Comparison of ENCODE assay signal across 20 cellular contexts in the genomic region with DNA sequence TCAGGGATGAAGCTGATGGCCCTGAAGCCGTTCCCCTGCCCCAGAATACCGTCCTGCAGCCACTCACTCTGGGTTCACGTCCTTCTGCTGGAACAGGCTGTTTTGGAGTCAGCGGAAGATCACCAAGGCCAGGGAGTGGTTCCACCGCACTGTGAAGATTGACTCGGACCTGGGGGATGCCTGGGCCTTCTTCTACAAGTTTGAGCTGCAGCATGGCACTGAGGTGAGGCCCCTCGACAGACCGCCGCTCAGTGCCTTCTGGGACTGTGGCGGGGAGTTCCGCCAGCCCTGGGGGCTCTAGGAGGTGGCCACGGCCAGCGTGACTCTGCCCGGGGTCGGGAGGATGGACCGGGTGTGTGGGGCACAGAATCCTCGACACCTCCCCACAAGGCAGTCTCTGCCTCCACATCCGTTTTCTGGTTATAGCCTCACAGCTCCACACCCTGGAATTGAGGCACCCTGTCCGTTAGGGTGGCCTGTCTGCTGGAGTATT. TPM values are rescaled to one million over a fixed set of nuclear protein-coding genes. Genes with fewer than 3 reads are reported as not detected.
DNase-seq lines count a peak whose midpoint lies in the region; ATAC-seq, FAIRE-seq and TF ChIP-seq lines count a peak whose summit lies in the region.
"Had no signal": no experiment of that assay in that cellular context is flagged by ENCODE, and none has a peak within 500 bp of the region (broad histone marks: within the 10 kb centered on the region; RNA-seq: fewer than 3 reads in every experiment).

No MANE protein-coding gene starts in this region.

- no peak overlapping the region for H3K9ac ChIP-seq in HepG2 (ENCODE audit: insufficient read depth, low read depth, low read length)
- H3K9ac ChIP-seq: BLaER1, GM23248 had no signal

- no peaks in the 10 kb centered on the region for H3K9me3 ChIP-seq in HepG2 (ENCODE audit: low read length)
- H3K9me3 ChIP-seq in right lobe of liver, result no peaks in the 10 kb centered on the region
- H3K9me3 ChIP-seq: BLaER1, HAP-1 had no signal

- no peak overlapping the region for H3K4me3 Mint-ChIP-seq in activated CD8-positive, alpha-beta memory T cell treated with anti-CD3 and anti-CD28 coated beads, Interleukin-2, amount 10 ng/mL, durations not matched to agents 7 days and 5 days
- H3K4me3 Mint-ChIP-seq in endothelial cell (ENCODE audit: unreplicated experiment), result peak overlapping the region; percentile 31
- H3K4me3 Mint-ChIP-seq: CD14-positive monocyte; CD4-positive, alpha-beta memory T cell had no signal

- peaks cover 19% of the 10 kb centered on the region for H3K36me3 Mint-ChIP-seq in activated CD8-positive, alpha-beta memory T cell treated with anti-CD3 and anti-CD28 coated beads, Interleukin-2, amount 10 ng/mL, durations not matched to agents 7 days and 5 days
- peaks cover 27% of the 10 kb centered on the region for H3K36me3 Mint-ChIP-seq in endothelial cell (ENCODE audit: low read depth, unreplicated experiment)

- H3K79me2 ChIP-seq in HepG2 (ENCODE audit: insufficient read depth, low read length), result peaks cover 8% of the 10 kb centered on the region

- peaks cover 49 to 67% of the 10 kb centered on the region in 2 experiments for H3K36me3 ChIP-seq in HepG2 (replicated peaks in 1 of 2; ENCODE audit: control insufficient read depth in 1 of 2, insufficient read depth in 2 of 2, low read length in 2 of 2)
- H3K36me3 ChIP-seq in right lobe of liver, result peaks cover 0 to 56% (median 28%) of the 10 kb centered on the region in 4 donors

- H3K4me2 ChIP-seq in HepG2 (ENCODE audit: low read depth, low read length), result no peak overlapping the region
- H3K4me2 ChIP-seq: BLaER1 had no signal

- no TSS peak for BruUV-seq in HepG2 (replicated peaks; lab: Mats Ljungman, UMichigan)

- peak overlapping the region; percentile 19 for H3K27ac Mint-ChIP-seq in activated CD8-positive, alpha-beta memory T cell treated with anti-CD3 and anti-CD28 coated beads, Interleukin-2, amount 10 ng/mL, durations not matched to agents 7 days and 5 days
- H3K27ac Mint-ChIP-seq in endothelial cell (ENCODE audit: unreplicated experiment), result no peak overlapping the region
- H3K27ac Mint-ChIP-seq: CD14-positive monocyte had no signal

- no peaks in the 10 kb centered on the region for H3K9me3 Mint-ChIP-seq in activated CD8-positive, alpha-beta memory T cell treated with anti-CD3 and anti-CD28 coated beads, Interleukin-2, amount 10 ng/mL, durations not matched to agents 7 days and 5 days (ENCODE audit: low read depth)
- no peaks in the 10 kb centered on the region for H3K9me3 Mint-ChIP-seq in endothelial cell (ENCODE audit: unreplicated experiment)
- H3K9me3 Mint-ChIP-seq: CD4-positive, alpha-beta memory T cell had no signal

- FAIRE-seq in HepG2 (lab: Jason Lieb, UNC), result no peak

- POLR2A ChIA-PET in HepG2 (lab: Yijun Ruan, JAX), result interaction anchor here (0.7 kb wide), 1 partner anchor 8 kb away, joined by 3 read pairs; no protein-coding TSS in a partner anchor

- TF ChIP-seq POLR2A in HepG2 (IDR thresholded peaks at IDR 0.05; ENCODE audit: insufficient read depth in 1 of 2, low read depth in 2 of 2, low read length in 2 of 2) (no peak), right lobe of liver (IDR thresholded peaks at IDR 0.05) (no peak)

- no peaks in the 10 kb centered on the region for H3K27me3 ChIP-seq in HepG2 (ENCODE audit: control insufficient read depth in 1 of 2, insufficient read depth in 2 of 2, low read length in 2 of 2)
- H3K27me3 ChIP-seq in right lobe of liver, result no peaks in the 10 kb centered on the region

- 97% methylated on average over 19 of the region's 19 CpGs for WGBS in HepG2 (ENCODE audit: low lambda C conversion rate)
- no CpG with 5 or more reads among the region's 19 CpGs for WGBS in right lobe of liver (ENCODE audit: insufficient coverage, low coverage, low lambda C conversion rate, missing lambda C conversion rate)

- H3K4me1 Mint-ChIP-seq in activated CD8-positive, alpha-beta memory T cell treated with anti-CD3 and anti-CD28 coated beads, Interleukin-2, amount 10 ng/mL, durations not matched to agents 7 days and 5 days, result peaks cover 43% of the 10 kb centered on the region
- H3K4me1 Mint-ChIP-seq in endothelial cell (ENCODE audit: unreplicated experiment), result peaks cover 10% of the 10 kb centered on the region
- H3K4me1 Mint-ChIP-seq: CD14-positive monocyte had no signal

- TF ChIP-seq CTCF in HepG2 (CRISPR knock-in tag; IDR thresholded peaks at IDR 0.05) (no peak), right lobe of liver (IDR thresholded peaks at IDR 0.05) (no peak), endothelial cell (IDR thresholded peaks at IDR 0.05; ENCODE audit: unreplicated experiment) (no peak)

- intact Hi-C loops in HepG2 (cut with micrococcal nuclease; ENCODE audit: unreplicated experiment) (no loop called here), right lobe of liver (cut with DNase I) (no loop called here)

- CTCF ChIA-PET in activated CD8-positive, alpha-beta memory T cell treated with anti-CD3 and anti-CD28 coated beads, Interleukin-2, amount 10 ng/mL, durations not matched to agents 7 days and 5 days (lab: Charles Lee), result interaction anchor here (1.1 kb wide), 1 partner anchor 21 kb away, joined by 4 read pairs; no protein-coding TSS in a partner anchor
- CTCF ChIA-PET in HepG2 (lab: Yijun Ruan, JAX; ENCODE audit: low intra/inter-chr PET ratio, low total read pairs), result no interaction called here

- ATAC-seq in activated CD8-positive, alpha-beta memory T cell treated with anti-CD3 and anti-CD28 coated beads, Interleukin-2, amount 10 ng/mL, durations not matched to agents 7 days and 5 days, result no peak
- ATAC-seq in HepG2 (no peak), right lobe of liver (no peak), GM21619 (IDR thresholded peaks at IDR 0.05; ENCODE audit: unreplicated experiment) (no peak), HG03378 (IDR thresholded peaks at IDR 0.05; ENCODE audit: unreplicated experiment) (no peak)

- TF ChIP-seq EP300 in HepG2 (IDR thresholded peaks at IDR 0.05; ENCODE audit: low read depth in 2 of 2, low read length in 2 of 2), result no peak
- no peak for TF ChIP-seq EP300 in HepG2 (CRISPR knock-in tag; IDR thresholded peaks at IDR 0.05; ENCODE audit: borderline replicate concordance)

- no peak overlapping the region for H3K4me3 ChIP-seq in HepG2 (replicated peaks in 1 of 3; ENCODE audit: insufficient read depth in 1 of 3, low read depth in 2 of 3, low read length in 3 of 3)
- H3K4me3 ChIP-seq in right lobe of liver, result no peak overlapping the region
- H3K4me3 ChIP-seq: BLaER1, GM23248, HAP-1 had no signal

- no peaks in the 10 kb centered on the region for H4K20me1 ChIP-seq in HepG2 (ENCODE audit: insufficient read depth, low read length)

- in situ Hi-C loops in HepG2 (cut with HindIII; ENCODE audit: extremely low pct_ligation_motif_present, low pct_unique_long_range_greater_than_20kb), result no loop called here

- no peak for TF ChIP-seq RAD21 in HepG2 (CRISPR knock-in tag; IDR thresholded peaks at IDR 0.05)

- no peak overlapping the region for H3K27ac ChIP-seq in HepG2 (ENCODE audit: extremely low read length, insufficient read depth, low read length)
- no peak overlapping the region for H3K27ac ChIP-seq in right lobe of liver
- H3K27ac ChIP-seq: BLaER1, GM23248, HL-60 had no signal

- H2AFZ ChIP-seq in HepG2 (ENCODE audit: low read length), result no peak overlapping the region
- H2AFZ ChIP-seq: GM23248 had no signal

- H3K4me1 ChIP-seq in HepG2 (ENCODE audit: insufficient read depth, low read length) (peaks cover 22% of the 10 kb centered on the region), right lobe of liver (no peaks in the 10 kb centered on the region)
- H3K4me1 ChIP-seq: HAP-1 had no signal

- no peak for DNase-seq in activated CD8-positive, alpha-beta memory T cell treated with anti-CD3 and anti-CD28 coated beads, Interleukin-2, amount 10 ng/mL, durations not matched to agents 7 days and 5 days
- no peak for DNase-seq in activated CD8-positive, alpha-beta memory T cell treated with anti-CD3 and anti-CD28 coated beads, Interleukin-2, amount 50 U/mL, for 48 hours
- DNase-seq in HepG2 (ENCODE audit: low spot score) (no peak), right lobe of liver (no peak), endothelial cell (ENCODE audit: low spot score) (no peak)
- DNase-seq: 8988T; CD4-positive, alpha-beta memory T cell; DMS153; DMS79; GDM1; GM23248; IMR-90 had no signal

- no peaks in the 10 kb centered on the region for H3K27me3 Mint-ChIP-seq in activated CD8-positive, alpha-beta memory T cell treated with anti-CD3 and anti-CD28 coated beads, Interleukin-2, amount 10 ng/mL, durations not matched to agents 7 days and 5 days
- peaks cover 19% of the 10 kb centered on the region for H3K27me3 Mint-ChIP-seq in endothelial cell (ENCODE audit: unreplicated experiment)
- H3K27me3 Mint-ChIP-seq: CD4-positive, alpha-beta memory T cell had no signal

RNA-seq across cellular contexts. Expression of a gene that starts 4.1 kb away (rescaled TPM):
- 10 to 100 TPM; 17.5 to 19.0 TPM for total RNA-seq in activated CD8-positive, alpha-beta memory T cell treated with anti-CD3 and anti-CD28 coated beads, Interleukin-2, amount 10 ng/mL, durations not matched to agents 7 days and 5 days
- total RNA-seq in HepG2 (2016; rRNA removed; fragmentation: Illumina TruSeq; extraction: Trizol) (36.8 and 80.0 TPM in 2 replicates), right lobe of liver (1 to 10 TPM in 1 of 6 experiments, under 1 TPM in 4, not detected in 1; 0.29 to 1.1 (median 0.44) TPM), endothelial cell (ENCODE audit: unreplicated experiment) (14.2 TPM)
- total RNA-seq in HepG2 (2016; cell fraction: cytosol; rRNA removed; fragmentation: Illumina TruSeq; extraction: Trizol; ENCODE audit: low read depth), result 48.6 and 61.3 TPM in 2 replicates
- 39.0 and 80.0 TPM in 2 replicates for total RNA-seq in HepG2 (2016; cell fraction: insoluble cytoplasmic fraction; rRNA removed; fragmentation: Illumina TruSeq; extraction: Trizol)
- 57.5 and 77.5 TPM in 2 replicates for total RNA-seq in HepG2 (2016; cell fraction: membrane; rRNA removed; fragmentation: Illumina TruSeq; extraction: Trizol)
- 68.2 and 72.7 TPM in 2 replicates for total RNA-seq in HepG2 (2016; cell fraction: nucleus; rRNA removed; fragmentation: Illumina TruSeq; extraction: Trizol)
- polyA plus RNA-seq in HepG2 (2011; rRNA removed), result 22.1 and 27.2 TPM in 2 replicates
- 22.8 and 58.2 TPM in 2 replicates for polyA plus RNA-seq in HepG2 (2011; cell fraction: cytosol; rRNA removed)
- 143 and 193 TPM in 2 replicates for polyA plus RNA-seq in HepG2 (2011; cell fraction: nucleus; rRNA removed)
- 13.4 and 16.2 TPM in 2 replicates for polyA plus RNA-seq in HepG2 (2012)
- polyA plus RNA-seq in HepG2 (2016; cell fraction: cytosol; fragmentation: Illumina TruSeq; extraction: Trizol; ENCODE audit: low read depth), result 59.0 and 74.0 TPM in 2 replicates
- polyA plus RNA-seq in HepG2 (2016; cell fraction: insoluble cytoplasmic fraction; fragmentation: Illumina TruSeq; extraction: Trizol; ENCODE audit: low read depth), result 48.7 and 49.5 TPM in 2 replicates
- 58.9 and 64.4 TPM in 2 replicates for polyA plus RNA-seq in HepG2 (2016; cell fraction: membrane; fragmentation: Illumina TruSeq; extraction: Trizol; ENCODE audit: low read depth)
- polyA plus RNA-seq in HepG2 (2016; cell fraction: nucleus; fragmentation: Illumina TruSeq; extraction: Trizol; ENCODE audit: insufficient read depth, low read depth), result 152 and 164 TPM in 2 replicates
- 1.8 and 19.7 TPM in 2 replicates for polyA minus RNA-seq in HepG2 (2011; rRNA and poly(A)+ RNA removed; ENCODE audit: low replicate concordance)
- polyA minus RNA-seq in HepG2 (2011; cell fraction: cytosol; rRNA and poly(A)+ RNA removed), result 15.0 and 21.9 TPM in 2 replicates
- polyA minus RNA-seq in HepG2 (2011; cell fraction: nucleus; rRNA and poly(A)+ RNA removed), result 21.8 and 31.2 TPM in 2 replicates
- polyA plus RNA-seq: CD14-positive monocyte had no signal

RNA-seq across cellular contexts. Expression of a gene that starts 17.6 kb away (rescaled TPM):
- total RNA-seq in activated CD8-positive, alpha-beta memory T cell treated with anti-CD3 and anti-CD28 coated beads, Interleukin-2, amount 10 ng/mL, durations not matched to agents 7 days and 5 days, result 1 to 10 TPM in 1 of 2 experiments, under 1 TPM in 1; 0.20 to 1.8 TPM
- total RNA-seq in HepG2 (2016; rRNA removed; fragmentation: Illumina TruSeq; extraction: Trizol), result 1.3 and 1.9 TPM in 2 replicates
- total RNA-seq in HepG2 (2016; cell fraction: cytosol; rRNA removed; fragmentation: Illumina TruSeq; extraction: Trizol; ENCODE audit: low read depth), result 1.1 and 1.6 TPM in 2 replicates
- 0.94 and 1.8 TPM in 2 replicates for total RNA-seq in HepG2 (2016; cell fraction: insoluble cytoplasmic fraction; rRNA removed; fragmentation: Illumina TruSeq; extraction: Trizol)
- total RNA-seq in HepG2 (2016; cell fraction: membrane; rRNA removed; fragmentation: Illumina TruSeq; extraction: Trizol), result 2.7 and 3.0 TPM in 2 replicates
- 1.4 and 2.1 TPM in 2 replicates for total RNA-seq in HepG2 (2016; cell fraction: nucleus; rRNA removed; fragmentation: Illumina TruSeq; extraction: Trizol)
- 1.6 and 2.0 TPM in 2 replicates for polyA plus RNA-seq in HepG2 (2011; rRNA removed)
- 1.1 and 2.3 TPM in 2 replicates for polyA plus RNA-seq in HepG2 (2011; cell fraction: cytosol; rRNA removed)
- 8.4 and 10.3 TPM in 2 replicates for polyA plus RNA-seq in HepG2 (2011; cell fraction: nucleus; rRNA removed)
- 2.4 and 3.1 TPM in 2 replicates for polyA plus RNA-seq in HepG2 (2012)
- 1.8 and 1.9 TPM in 2 replicates for polyA plus RNA-seq in HepG2 (2016; cell fraction: cytosol; fragmentation: Illumina TruSeq; extraction: Trizol; ENCODE audit: low read depth)
- polyA plus RNA-seq in HepG2 (2016; cell fraction: insoluble cytoplasmic fraction; fragmentation: Illumina TruSeq; extraction: Trizol; ENCODE audit: low read depth), result 7.2 and 8.4 TPM in 2 replicates
- 3.3 and 4.0 TPM in 2 replicates for polyA plus RNA-seq in HepG2 (2016; cell fraction: membrane; fragmentation: Illumina TruSeq; extraction: Trizol; ENCODE audit: low read depth)
- polyA plus RNA-seq in HepG2 (2016; cell fraction: nucleus; fragmentation: Illumina TruSeq; extraction: Trizol; ENCODE audit: insufficient read depth, low read depth), result 9.0 and 10.0 TPM in 2 replicates
- 0.28 and 1.8 TPM in 2 replicates for polyA minus RNA-seq in HepG2 (2011; rRNA and poly(A)+ RNA removed; ENCODE audit: low replicate concordance)
- 1.9 and 4.0 TPM in 2 replicates for polyA minus RNA-seq in HepG2 (2011; cell fraction: cytosol; rRNA and poly(A)+ RNA removed)
- polyA minus RNA-seq in HepG2 (2011; cell fraction: nucleus; rRNA and poly(A)+ RNA removed), result 0.77 and 0.87 TPM in 2 replicates
- 1 to 10 TPM; 4.1 to 7.8 (median 5.6) TPM for total RNA-seq in right lobe of liver
- total RNA-seq in endothelial cell (ENCODE audit: unreplicated experiment), result 149 TPM
- total RNA-seq: CD4-positive, alpha-beta memory T cell; Daoy; GM23248; IMR-90 had no signal
- polyA plus RNA-seq: AG04450; CD14-positive monocyte; CD4-positive, alpha-beta memory T cell; GM23248; IMR-90 had no signal

RNA-seq across cellular contexts. Expression of a gene that starts 31.1 kb away (rescaled TPM):
- total RNA-seq in activated CD8-positive, alpha-beta memory T cell treated with anti-CD3 and anti-CD28 coated beads, Interleukin-2, amount 10 ng/mL, durations not matched to agents 7 days and 5 days, result 10 to 100 TPM; 54.3 to 57.4 TPM
- 25.9 and 33.7 TPM in 2 replicates for total RNA-seq in HepG2 (2016; rRNA removed; fragmentation: Illumina TruSeq; extraction: Trizol)
- total RNA-seq in HepG2 (2016; cell fraction: cytosol; rRNA removed; fragmentation: Illumina TruSeq; extraction: Trizol; ENCODE audit: low read depth), result 58.0 and 75.2 TPM in 2 replicates
- 25.2 and 31.6 TPM in 2 replicates for total RNA-seq in HepG2 (2016; cell fraction: insoluble cytoplasmic fraction; rRNA removed; fragmentation: Illumina TruSeq; extraction: Trizol)
- 54.3 and 70.5 TPM in 2 replicates for total RNA-seq in HepG2 (2016; cell fraction: membrane; rRNA removed; fragmentation: Illumina TruSeq; extraction: Trizol)
- 19.6 and 25.2 TPM in 2 replicates for total RNA-seq in HepG2 (2016; cell fraction: nucleus; rRNA removed; fragmentation: Illumina TruSeq; extraction: Trizol)
- polyA plus RNA-seq in HepG2 (2011; rRNA removed), result 28.1 and 36.8 TPM in 2 replicates
- 22.9 and 25.9 TPM in 2 replicates for polyA plus RNA-seq in HepG2 (2011; cell fraction: cytosol; rRNA removed)
- 101 and 106 TPM in 2 replicates for polyA plus RNA-seq in HepG2 (2011; cell fraction: nucleus; rRNA removed)
- polyA plus RNA-seq in HepG2 (2012), result 70.9 and 75.4 TPM in 2 replicates
- polyA plus RNA-seq in HepG2 (2016; cell fraction: cytosol; fragmentation: Illumina TruSeq; extraction: Trizol; ENCODE audit: low read depth), result 308 and 317 TPM in 2 replicates
- 54.5 and 74.5 TPM in 2 replicates for polyA plus RNA-seq in HepG2 (2016; cell fraction: insoluble cytoplasmic fraction; fragmentation: Illumina TruSeq; extraction: Trizol; ENCODE audit: low read depth)
- 232 and 236 TPM in 2 replicates for polyA plus RNA-seq in HepG2 (2016; cell fraction: membrane; fragmentation: Illumina TruSeq; extraction: Trizol; ENCODE audit: low read depth)
- 80.5 and 83.8 TPM in 2 replicates for polyA plus RNA-seq in HepG2 (2016; cell fraction: nucleus; fragmentation: Illumina TruSeq; extraction: Trizol; ENCODE audit: insufficient read depth, low read depth)
- 42.1 and 65.5 TPM in 2 replicates for polyA minus RNA-seq in HepG2 (2011; rRNA and poly(A)+ RNA removed; ENCODE audit: low replicate concordance)
- polyA minus RNA-seq in HepG2 (2011; cell fraction: cytosol; rRNA and poly(A)+ RNA removed), result 21.6 and 27.5 TPM in 2 replicates
- polyA minus RNA-seq in HepG2 (2011; cell fraction: nucleus; rRNA and poly(A)+ RNA removed), result 32.7 and 36.6 TPM in 2 replicates
- 10 to 100 TPM; 14.8 to 45.6 (median 28.6) TPM for total RNA-seq in right lobe of liver
- total RNA-seq in endothelial cell (ENCODE audit: unreplicated experiment), result 123 TPM

RNA-seq across cellular contexts. Expression of a gene that starts 47.5 kb away (rescaled TPM):
- 100 to 1,000 TPM in 1 of 2 experiments, 10 to 100 TPM in 1; 84.5 to 119 TPM for total RNA-seq in activated CD8-positive, alpha-beta memory T cell treated with anti-CD3 and anti-CD28 coated beads, Interleukin-2, amount 10 ng/mL, durations not matched to agents 7 days and 5 days
- 10.2 and 10.7 TPM in 2 replicates for total RNA-seq in HepG2 (2016; rRNA removed; fragmentation: Illumina TruSeq; extraction: Trizol)
- 8.3 and 13.6 TPM in 2 replicates for total RNA-seq in HepG2 (2016; cell fraction: cytosol; rRNA removed; fragmentation: Illumina TruSeq; extraction: Trizol; ENCODE audit: low read depth)
- 9.9 and 10.3 TPM in 2 replicates for total RNA-seq in HepG2 (2016; cell fraction: insoluble cytoplasmic fraction; rRNA removed; fragmentation: Illumina TruSeq; extraction: Trizol)
- total RNA-seq in HepG2 (2016; cell fraction: membrane; rRNA removed; fragmentation: Illumina TruSeq; extraction: Trizol), result 24.1 and 24.7 TPM in 2 replicates
- total RNA-seq in HepG2 (2016; cell fraction: nucleus; rRNA removed; fragmentation: Illumina TruSeq; extraction: Trizol), result 7.0 and 7.6 TPM in 2 replicates
- polyA plus RNA-seq in HepG2 (2011; rRNA removed), result 11.9 and 14.7 TPM in 2 replicates
- 11.7 and 19.3 TPM in 2 replicates for polyA plus RNA-seq in HepG2 (2011; cell fraction: cytosol; rRNA removed)
- polyA plus RNA-seq in HepG2 (2011; cell fraction: nucleus; rRNA removed), result 12.6 and 13.6 TPM in 2 replicates
- 4.4 and 6.8 TPM in 2 replicates for polyA plus RNA-seq in HepG2 (2012)
- 18.0 and 22.1 TPM in 2 replicates for polyA plus RNA-seq in HepG2 (2016; cell fraction: cytosol; fragmentation: Illumina TruSeq; extraction: Trizol; ENCODE audit: low read depth)
- 14.2 and 16.6 TPM in 2 replicates for polyA plus RNA-seq in HepG2 (2016; cell fraction: insoluble cytoplasmic fraction; fragmentation: Illumina TruSeq; extraction: Trizol; ENCODE audit: low read depth)
- polyA plus RNA-seq in HepG2 (2016; cell fraction: membrane; fragmentation: Illumina TruSeq; extraction: Trizol; ENCODE audit: low read depth), result 25.0 and 29.7 TPM in 2 replicates
- 9.7 and 10.6 TPM in 2 replicates for polyA plus RNA-seq in HepG2 (2016; cell fraction: nucleus; fragmentation: Illumina TruSeq; extraction: Trizol; ENCODE audit: insufficient read depth, low read depth)
- 15.8 and 18.5 TPM in 2 replicates for polyA minus RNA-seq in HepG2 (2011; rRNA and poly(A)+ RNA removed; ENCODE audit: low replicate concordance)
- polyA minus RNA-seq in HepG2 (2011; cell fraction: cytosol; rRNA and poly(A)+ RNA removed), result 8.1 and 9.1 TPM in 2 replicates
- polyA minus RNA-seq in HepG2 (2011; cell fraction: nucleus; rRNA and poly(A)+ RNA removed), result 4.5 and 5.5 TPM in 2 replicates
- total RNA-seq in right lobe of liver, result 10 to 100 TPM in 2 of 6 experiments, 1 to 10 TPM in 4; 2.6 to 10.9 (median 5.7) TPM
- 26.2 TPM for total RNA-seq in endothelial cell (ENCODE audit: unreplicated experiment)

RNA-seq across cellular contexts. Expression of a gene that starts 48.0 kb away (rescaled TPM):
- under 1 TPM; 0.75 to 0.99 TPM for total RNA-seq in activated CD8-positive, alpha-beta memory T cell treated with anti-CD3 and anti-CD28 coated beads, Interleukin-2, amount 10 ng/mL, durations not matched to agents 7 days and 5 days
- total RNA-seq in HepG2 (2016; rRNA removed; fragmentation: Illumina TruSeq; extraction: Trizol) (0.27 and 0.35 TPM in 2 replicates), right lobe of liver (under 1 TPM in 5 of 6 experiments, not detected in 1; 0.13 to 0.32 (median 0.25) TPM), endothelial cell (ENCODE audit: unreplicated experiment) (10.2 TPM)
- not detected in 2 replicates for total RNA-seq in HepG2 (2016; cell fraction: cytosol; rRNA removed; fragmentation: Illumina TruSeq; extraction: Trizol; ENCODE audit: low read depth)
- 0.16 and 0.56 TPM in 2 replicates for total RNA-seq in HepG2 (2016; cell fraction: insoluble cytoplasmic fraction; rRNA removed; fragmentation: Illumina TruSeq; extraction: Trizol)
- 0.12 and 0.14 TPM in 2 replicates for total RNA-seq in HepG2 (2016; cell fraction: membrane; rRNA removed; fragmentation: Illumina TruSeq; extraction: Trizol)
- total RNA-seq in HepG2 (2016; cell fraction: nucleus; rRNA removed; fragmentation: Illumina TruSeq; extraction: Trizol), result 0.25 and 0.28 TPM in 2 replicates
- 0.71 and 0.77 TPM in 2 replicates for polyA plus RNA-seq in HepG2 (2011; rRNA removed)
- 0.37 and 0.86 TPM in 2 replicates for polyA plus RNA-seq in HepG2 (2011; cell fraction: cytosol; rRNA removed)
- 0.99 and 1.1 TPM in 2 replicates for polyA plus RNA-seq in HepG2 (2011; cell fraction: nucleus; rRNA removed)
- 0.28 and 0.56 TPM in 2 replicates for polyA plus RNA-seq in HepG2 (2012)
- polyA plus RNA-seq in HepG2 (2016; cell fraction: cytosol; fragmentation: Illumina TruSeq; extraction: Trizol; ENCODE audit: low read depth), result not detected in 2 replicates
- 0.32 and 0.40 TPM in 2 replicates for polyA plus RNA-seq in HepG2 (2016; cell fraction: insoluble cytoplasmic fraction; fragmentation: Illumina TruSeq; extraction: Trizol; ENCODE audit: low read depth)
- 0.08 TPM in 1 of 2 replicates, not detected in the other for polyA plus RNA-seq in HepG2 (2016; cell fraction: membrane; fragmentation: Illumina TruSeq; extraction: Trizol; ENCODE audit: low read depth)
- 0.33 and 0.61 TPM in 2 replicates for polyA plus RNA-seq in HepG2 (2016; cell fraction: nucleus; fragmentation: Illumina TruSeq; extraction: Trizol; ENCODE audit: insufficient read depth, low read depth)
- 0.14 and 3.0 TPM in 2 replicates for polyA minus RNA-seq in HepG2 (2011; rRNA and poly(A)+ RNA removed; ENCODE audit: low replicate concordance)
- 0.59 and 0.62 TPM in 2 replicates for polyA minus RNA-seq in HepG2 (2011; cell fraction: cytosol; rRNA and poly(A)+ RNA removed)
- 0.13 and 0.25 TPM in 2 replicates for polyA minus RNA-seq in HepG2 (2011; cell fraction: nucleus; rRNA and poly(A)+ RNA removed)

Comparison
In these comparisons a context has a peak if more than half of its experiments do, and no peak if none do; other contexts are left out.
1. RNA of a gene that starts 17.6 kb away (total RNA-seq): 149 TPM in endothelial cell (single experiment); 4.1 to 7.8 TPM in right lobe of liver, 0.94 to 3.0 TPM in HepG2 and 0.20 to 1.8 TPM in activated CD8-positive, alpha-beta memory T cell treated with anti-CD3 and anti-CD28 coated beads, Interleukin-2, amount 10 ng/mL, durations not matched to agents 7 days and 5 days; every median in the first group is over 10 times any median in the second.